In the genomic region with DNA sequence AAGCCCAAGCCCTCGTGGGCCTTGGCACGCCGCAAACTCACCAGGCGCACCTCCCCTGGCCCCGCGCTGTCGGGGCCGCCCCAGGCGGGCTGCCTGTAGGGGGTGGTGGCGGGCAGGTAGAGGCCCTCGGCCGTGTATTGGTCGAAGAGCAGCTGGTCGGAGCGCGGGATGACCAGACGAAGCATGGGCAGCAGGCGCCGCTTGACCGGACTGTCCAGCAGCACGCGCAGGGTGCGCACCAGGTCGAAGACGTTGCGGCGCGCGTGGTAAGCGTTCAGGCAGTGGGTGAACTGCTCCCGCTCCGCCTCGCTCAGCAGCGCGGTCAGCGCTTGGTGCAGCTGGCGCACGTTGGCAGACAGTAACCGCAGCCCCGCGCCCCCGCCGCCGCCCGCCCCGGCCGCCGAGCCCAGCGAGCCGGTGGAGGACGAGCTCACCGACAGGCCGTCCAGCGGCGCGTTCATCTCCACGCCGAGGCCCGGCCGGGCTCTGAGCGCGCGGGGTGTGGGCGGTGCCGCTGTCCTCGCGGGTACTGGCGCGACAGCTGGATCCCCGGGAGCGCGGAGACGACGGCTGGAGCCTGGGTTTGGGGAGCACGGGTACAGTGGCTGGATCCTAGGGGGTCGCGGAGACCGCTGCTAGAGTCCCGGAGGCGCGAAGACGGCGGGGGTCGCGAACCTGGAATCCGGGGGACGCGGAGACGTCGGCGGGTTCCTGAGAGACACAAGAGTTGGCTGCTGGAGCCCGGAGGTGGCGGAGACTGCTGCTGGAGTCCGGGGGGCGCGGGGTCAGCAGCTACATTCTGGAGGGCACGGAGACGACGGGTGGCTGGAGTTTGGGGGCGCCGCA, we compare ENCODE assay signal across 8 cellular contexts. TPM values are rescaled to one million over a fixed set of nuclear protein-coding genes. Genes with fewer than 3 reads are reported as not detected.
DNase-seq lines count a peak whose midpoint lies in the region; ATAC-seq and TF ChIP-seq lines count a peak whose summit lies in the region.

No MANE protein-coding gene starts in this region.

- intact Hi-C loops in lower lobe of right lung (cut with DNase I): no loop called here

- peak overlapping the region; percentile 74 for H3K4me3 ChIP-seq in BLaER1
- peak overlapping the region; percentile 67 for H3K4me3 ChIP-seq in HUES6 (ENCODE audit: low read depth, low read length)
- H3K4me3 ChIP-seq in lower lobe of right lung: peak overlapping the region; percentile 60

- H3K27ac ChIP-seq in BLaER1 (no peak overlapping the region), HUES6 (ENCODE audit: low read depth, low read length) (no peak overlapping the region), lower lobe of right lung (peak overlapping the region; percentile 46)

- H3K4me1 Mint-ChIP-seq in activated CD4-positive, alpha-beta T cell treated with anti-CD3 and anti-CD28 coated beads, Interleukin-2, amount 10 ng/mL, durations not matched to agents 7 days and 5 days: peaks cover 10% of the 10 kb centered on the region

- no peaks in the 10 kb centered on the region for H3K36me3 ChIP-seq in BLaER1
- no peaks in the 10 kb centered on the region for H3K36me3 ChIP-seq in HUES6 (ENCODE audit: control insufficient read depth, insufficient read depth, low read length)
- H3K36me3 ChIP-seq in lower lobe of right lung: no peaks in the 10 kb centered on the region

- peaks cover 30% of the 10 kb centered on the region for H3K4me1 ChIP-seq in BLaER1
- H3K4me1 ChIP-seq in HUES6 (ENCODE audit: control insufficient read depth, insufficient read depth, low read length): peaks cover 41% of the 10 kb centered on the region
- peaks cover 20% of the 10 kb centered on the region for H3K4me1 ChIP-seq in lower lobe of right lung

- H3K9me3 ChIP-seq in BLaER1 (no peaks in the 10 kb centered on the region), HUES6 (ENCODE audit: control insufficient read depth, insufficient read depth, low read depth, low read length) (no peaks in the 10 kb centered on the region), lower lobe of right lung (no peaks in the 10 kb centered on the region)

- H3K27me3 ChIP-seq in BLaER1: peaks cover 42% of the 10 kb centered on the region
- H3K27me3 ChIP-seq in HUES6 (ENCODE audit: control insufficient read depth, insufficient read depth, low read length): peaks cover 23% of the 10 kb centered on the region
- H3K27me3 ChIP-seq in lower lobe of right lung (ENCODE audit: low read depth): peaks cover 30% of the 10 kb centered on the region

- peak; percentile 81 to 84 for ATAC-seq in lower lobe of right lung
- ATAC-seq in HG03196 (IDR thresholded peaks at IDR 0.05; ENCODE audit: unreplicated experiment): no peak

- TF ChIP-seq CTCF in lower lobe of right lung (IDR thresholded peaks at IDR 0.05): peak; percentile 26

- H3K27me3 Mint-ChIP-seq in activated CD4-positive, alpha-beta T cell treated with anti-CD3 and anti-CD28 coated beads, Interleukin-2, amount 10 ng/mL, durations not matched to agents 7 days and 5 days: peaks cover 75% of the 10 kb centered on the region

- peak overlapping the region; percentile 96 for H3K4me2 ChIP-seq in BLaER1

- POLR2A ChIA-PET in activated CD4-positive, alpha-beta T cell treated with anti-CD3 and anti-CD28 coated beads, Interleukin-2, amount 10 ng/mL, durations not matched to agents 7 days and 5 days (lab: Charles Lee): interaction anchor here (0.6 kb wide), 2 partner anchors 61 to 94 kb away, joined by 3 to 6 read pairs; no protein-coding TSS in a partner anchor

- peak overlapping the region; percentile 70 for H3K4me3 Mint-ChIP-seq in activated CD4-positive, alpha-beta T cell treated with anti-CD3 and anti-CD28 coated beads, Interleukin-2, amount 10 ng/mL, durations not matched to agents 7 days and 5 days

- H3K27ac Mint-ChIP-seq in activated CD4-positive, alpha-beta T cell treated with anti-CD3 and anti-CD28 coated beads, Interleukin-2, amount 10 ng/mL, durations not matched to agents 7 days and 5 days: peak overlapping the region; percentile 76

- CTCF ChIA-PET in activated CD4-positive, alpha-beta T cell treated with anti-CD3 and anti-CD28 coated beads, Interleukin-2, amount 10 ng/mL, durations not matched to agents 7 days and 5 days (lab: Charles Lee): interaction anchor here (0.6 to 1.9 kb wide), 7 partner anchors 12 to 204 kb away, joined by 3 to 8 read pairs (median 4); a partner anchor contains a TSS

- peaks cover 7% of the 10 kb centered on the region; the same call in 1 of the 2 replicates for H4K20me1 ChIP-seq in BLaER1

- H3K9ac ChIP-seq in BLaER1 (peak overlapping the region; percentile 66), HUES6 (ENCODE audit: low read length) (peak overlapping the region; percentile 32)

- DNase-seq in activated CD4-positive, alpha-beta T cell treated with anti-CD3 and anti-CD28 coated beads, Interleukin-2, amount 10 ng/mL, durations not matched to agents 7 days and 5 days: peak; percentile 27
- peak; percentile 82 for DNase-seq in ecto neural progenitor cell (ENCODE audit: low spot score)
- DNase-seq in lower lobe of right lung: peak; percentile 67
- DNase-seq in stimulated activated CD8-positive, alpha-beta memory T cell treated with anti-CD3 and anti-CD28 coated beads, Interleukin-4, amount 100 ng/mL, for 24 hours (ENCODE audit: low read depth): peak; percentile 14
- DNase-seq in A172 (ENCODE audit: low spot score): no peak

- H3K36me3 Mint-ChIP-seq in activated CD4-positive, alpha-beta T cell treated with anti-CD3 and anti-CD28 coated beads, Interleukin-2, amount 10 ng/mL, durations not matched to agents 7 days and 5 days (ENCODE audit: low read depth): no peaks in the 10 kb centered on the region

- H3K9me3 Mint-ChIP-seq in activated CD4-positive, alpha-beta T cell treated with anti-CD3 and anti-CD28 coated beads, Interleukin-2, amount 10 ng/mL, durations not matched to agents 7 days and 5 days: no peaks in the 10 kb centered on the region

RNA-seq across cellular contexts. Expression of a gene that starts 0.7 kb away (rescaled TPM):
- total RNA-seq in activated CD4-positive, alpha-beta T cell treated with anti-CD3 and anti-CD28 coated beads, Interleukin-2, amount 10 ng/mL, durations not matched to agents 7 days and 5 days: 1 to 10 TPM in 1 of 2 experiments, under 1 TPM in 1; 0.64 to 1.2 TPM
- total RNA-seq in lower lobe of right lung: 6.2 TPM
- total RNA-seq in A172 (2014; rRNA removed; shearing (Covaris generic)): 2.0 and 2.1 TPM in 2 replicates
